Comparison of ENCODE assay signal across 7 cellular contexts in the genomic region with DNA sequence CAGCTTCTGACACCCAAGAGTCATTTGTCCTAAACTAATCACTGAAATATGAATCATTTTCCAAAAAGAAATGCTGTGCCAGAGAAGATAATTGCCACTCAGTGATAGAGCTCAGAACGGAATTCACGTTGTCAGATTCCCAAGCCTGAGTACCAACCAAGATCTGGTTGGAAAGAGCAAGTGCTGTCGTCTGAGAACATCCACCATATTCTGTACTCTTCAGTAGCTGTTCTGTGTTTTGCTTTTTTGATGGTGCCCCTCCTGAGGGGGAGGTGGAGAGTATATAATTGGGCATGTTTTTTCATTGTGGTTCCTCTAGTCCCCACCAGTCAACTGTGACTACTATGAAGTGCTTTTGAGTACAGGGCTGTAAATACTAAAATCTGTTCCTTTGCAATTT. TPM values are rescaled to one million over a fixed set of nuclear protein-coding genes. Genes with fewer than 3 reads are reported as not detected.
DNase-seq lines count a peak whose midpoint lies in the region; ATAC-seq and TF ChIP-seq lines count a peak whose summit lies in the region.

No MANE protein-coding gene starts in this region.

- H3K79me2 ChIP-seq in HCT116 (ENCODE audit: insufficient read depth, low read length) (peaks cover 10% of the 10 kb centered on the region; the same call in 1 of the 2 replicates), mesendoderm (ENCODE audit: control insufficient read depth, insufficient read depth, low read length) (no peaks in the 10 kb centered on the region)

- H3K79me1 ChIP-seq in mesendoderm (ENCODE audit: low read length), result peaks cover 2% of the 10 kb centered on the region

- no peak overlapping the region for H2BK5ac ChIP-seq in mesendoderm (ENCODE audit: low read length)

- H3K4ac ChIP-seq in mesendoderm (ENCODE audit: low read depth, low read length), result no peak overlapping the region

- H3K9me3 ChIP-seq in HCT116 (ENCODE audit: control insufficient read depth in 1 of 2, insufficient read depth in 1 of 2, low read depth in 1 of 2, low read length in 2 of 2) (no peaks in the 10 kb centered on the region), RWPE2 (ENCODE audit: severe bottlenecking) (no peaks in the 10 kb centered on the region), esophagus muscularis mucosa (no peaks in the 10 kb centered on the region)

- CTCF ChIA-PET in HCT116 (lab: Charles Lee), result interaction anchor here (0.9 to 2.1 kb wide), 5 partner anchors 9 to 275 kb away, joined by 3 to 10 read pairs (median 5); a partner anchor contains a TSS

- H3K18ac ChIP-seq in mesendoderm (ENCODE audit: low read length), result no peak overlapping the region

- H3K4me1 ChIP-seq in HCT116 (ENCODE audit: control insufficient read depth in 1 of 2, insufficient read depth in 2 of 2, low read length in 2 of 2) (peaks cover 13 to 25% of the 10 kb centered on the region in 2 experiments; a peak in 3 of 4 replicates), RWPE2 (ENCODE audit: insufficient read depth, poor library complexity, severe bottlenecking) (peaks cover 2% of the 10 kb centered on the region), esophagus muscularis mucosa (peaks cover 9 to 39% (median 26%) of the 10 kb centered on the region in 4 donors), mesendoderm (ENCODE audit: control insufficient read depth, low read depth, low read length) (peaks cover 2% of the 10 kb centered on the region)

- no peak for TF ChIP-seq EP300 in esophagus muscularis mucosa (IDR thresholded peaks at IDR 0.05)

- TF ChIP-seq POLR2A in HCT116 (IDR thresholded peaks at IDR 0.05; ENCODE audit: borderline replicate concordance, extremely low read depth, insufficient read depth, insufficient read length) (no peak), esophagus muscularis mucosa (IDR thresholded peaks at IDR 0.05; ENCODE audit: low read depth) (no peak)

- H2BK15ac ChIP-seq in mesendoderm (replicated peaks; ENCODE audit: low read depth), result no peak overlapping the region

- intact Hi-C loops in HCT116 (cut with micrococcal nuclease), result no loop called here
- intact Hi-C loops in esophagus muscularis mucosa (cut with DNase I), result no loop called here

- no peak overlapping the region for H2BK120ac ChIP-seq in mesendoderm (ENCODE audit: low read depth, low read length)

- H4K5ac ChIP-seq in mesendoderm (ENCODE audit: low read length), result no peak overlapping the region

- RAD21 ChIA-PET in HCT116 (lab: Charles Lee; ENCODE audit: low non-redundant PET in 1 of 2, low total read pairs in 2 of 2, uncharacterized antibody in 2 of 2, unreplicated experiment in 2 of 2), result no interaction called here

- H4K20me1 ChIP-seq in HCT116 (ENCODE audit: insufficient read depth), result no peaks in the 10 kb centered on the region

- H3K23ac ChIP-seq in mesendoderm (ENCODE audit: low read length), result no peak overlapping the region

- ATAC-seq in HCT116 (no peak), RWPE2 (ENCODE audit: low read depth) (peak; percentile 32), GM21619 (IDR thresholded peaks at IDR 0.05; ENCODE audit: unreplicated experiment) (no peak)

- H3K27me3 ChIP-seq in HCT116 (ENCODE audit: insufficient read depth, low read length), result no peaks in the 10 kb centered on the region
- H3K27me3 ChIP-seq in RWPE2 (ENCODE audit: insufficient read depth, poor library complexity, severe bottlenecking), result no peaks in the 10 kb centered on the region
- H3K27me3 ChIP-seq in esophagus muscularis mucosa, result no peaks in the 10 kb centered on the region
- H3K27me3 ChIP-seq in mesendoderm (ENCODE audit: insufficient read depth, low read length, poor library complexity), result no peaks in the 10 kb centered on the region

- H2AFZ ChIP-seq in HCT116 (ENCODE audit: low read depth, low read length, poor library complexity, severe bottlenecking), result no peak overlapping the region

- no peak overlapping the region for H3K27ac ChIP-seq in HCT116 (ENCODE audit: low read depth, low read length)
- peak overlapping the region; percentile 38 for H3K27ac ChIP-seq in RWPE2 (ENCODE audit: poor library complexity, severe bottlenecking)
- H3K27ac ChIP-seq in esophagus muscularis mucosa (replicated peaks in 1 of 4), result peak overlapping the region; percentile 53 to 71 (median 68)
- no peak overlapping the region for H3K27ac ChIP-seq in mesendoderm (ENCODE audit: low read depth, low read length)

- H4K8ac ChIP-seq in mesendoderm (ENCODE audit: low read depth, low read length), result no peak overlapping the region

- no peak for DNase-seq in HCT116 (ENCODE audit: low read depth, low spot score)
- no peak for DNase-seq in RWPE2 (ENCODE audit: low spot score)
- DNase-seq in esophagus muscularis mucosa (ENCODE audit: extremely low spot score), result no peak
- DNase-seq in skeletal muscle cell (ENCODE audit: low read depth), result no peak
- no peak for DNase-seq in mesendoderm
- no peak for DNase-seq in pons (ENCODE audit: low spot score)

- POLR2A ChIA-PET in HCT116 (lab: Charles Lee), result interaction anchor here (1.2 kb wide), 2 partner anchors 10 to 30 kb away, joined by 3 read pairs; no protein-coding TSS in a partner anchor

- no peaks in the 10 kb centered on the region for H3K9me2 ChIP-seq in HCT116 (ENCODE audit: insufficient read depth)

- TF ChIP-seq RAD21 in HCT116 (IDR thresholded peaks at IDR 0.05; ENCODE audit: low read depth), result no peak

- H3K4me3 ChIP-seq in HCT116 (replicated peaks in 1 of 2; ENCODE audit: low read depth in 1 of 2, low read length in 2 of 2) (no peak overlapping the region), RWPE2 (ENCODE audit: severe bottlenecking) (peak overlapping the region; percentile 21), esophagus muscularis mucosa (peak overlapping the region; percentile 42 to 51 (median 46)), skeletal muscle cell (ENCODE audit: low read depth, low read length) (peak overlapping the region; percentile 37), mesendoderm (ENCODE audit: low read length) (no peak overlapping the region)

- no peak overlapping the region for H2AK5ac ChIP-seq in mesendoderm (ENCODE audit: low read length)

- no peak overlapping the region for H3K56ac ChIP-seq in mesendoderm (ENCODE audit: low read length)

- TF ChIP-seq CTCF in HCT116 (IDR thresholded peaks at IDR 0.05 in 2 of 3, conservative IDR thresholded peaks at IDR 0.05 in 1 of 3; ENCODE audit: borderline replicate concordance in 1 of 3, insufficient read depth in 1 of 3, low read depth in 2 of 3, low read length in 2 of 3) (no peak), RWPE2 (IDR thresholded peaks at IDR 0.05; ENCODE audit: poor library complexity, severe bottlenecking) (no peak), esophagus muscularis mucosa (IDR thresholded peaks at IDR 0.05) (no peak)

- BruUV-seq in HCT116 (replicated peaks; lab: Mats Ljungman, UMichigan), result no TSS peak

- no peaks in the 10 kb centered on the region for H3K36me3 ChIP-seq in HCT116 (ENCODE audit: control insufficient read depth in 1 of 2, insufficient read depth in 2 of 2, low read length in 2 of 2)
- no peaks in the 10 kb centered on the region for H3K36me3 ChIP-seq in RWPE2 (ENCODE audit: low read depth)
- H3K36me3 ChIP-seq in esophagus muscularis mucosa, result no peaks in the 10 kb centered on the region
- no peaks in the 10 kb centered on the region for H3K36me3 ChIP-seq in mesendoderm (ENCODE audit: control insufficient read depth, insufficient read depth, low read length)

- 13% methylated on average over 3 of the region's 3 CpGs for WGBS in esophagus muscularis mucosa
- no CpG with 5 or more reads among the region's 3 CpGs for WGBS in mesendoderm (ENCODE audit: extremely low coverage, insufficient coverage, low lambda C conversion rate)

- H3K9ac ChIP-seq in HCT116 (ENCODE audit: low read length) (no peak overlapping the region), mesendoderm (ENCODE audit: low read length) (no peak overlapping the region)

- H3K4me2 ChIP-seq in HCT116 (ENCODE audit: low read length) (peak overlapping the region; percentile 34), mesendoderm (ENCODE audit: low read length) (no peak overlapping the region)

TF ChIP-seq in HCT116, 20 proteins besides CTCF, POLR2A, EP300 and RAD21:
- no peak for TF ChIP-seq FOSL1 (IDR thresholded peaks at IDR 0.05; ENCODE audit: low read depth)
- no peak for TF ChIP-seq JUND (IDR thresholded peaks at IDR 0.05)
- TF ChIP-seq YY1 (IDR thresholded peaks at IDR 0.05; ENCODE audit: extremely low read depth, insufficient replicate concordance, low read depth, low read length), result no peak
- no peak for TF ChIP-seq ZNF274 (IDR thresholded peaks at IDR 0.05; ENCODE audit: low read depth, low read length)
- no peak for TF ChIP-seq EZH2phosphoT487 (IDR thresholded peaks at IDR 0.05; ENCODE audit: borderline replicate concordance)
- no peak for TF ChIP-seq SP1 (IDR thresholded peaks at IDR 0.05; ENCODE audit: low read depth)
- no peak for TF ChIP-seq ELF1 (IDR thresholded peaks at IDR 0.05; ENCODE audit: borderline replicate concordance, low read depth)
- TF ChIP-seq CEBPB (IDR thresholded peaks at IDR 0.05; ENCODE audit: low read depth), result no peak
- no peak for TF ChIP-seq SIN3A (IDR thresholded peaks at IDR 0.05; ENCODE audit: low read depth)
- TF ChIP-seq, protein P1, sequence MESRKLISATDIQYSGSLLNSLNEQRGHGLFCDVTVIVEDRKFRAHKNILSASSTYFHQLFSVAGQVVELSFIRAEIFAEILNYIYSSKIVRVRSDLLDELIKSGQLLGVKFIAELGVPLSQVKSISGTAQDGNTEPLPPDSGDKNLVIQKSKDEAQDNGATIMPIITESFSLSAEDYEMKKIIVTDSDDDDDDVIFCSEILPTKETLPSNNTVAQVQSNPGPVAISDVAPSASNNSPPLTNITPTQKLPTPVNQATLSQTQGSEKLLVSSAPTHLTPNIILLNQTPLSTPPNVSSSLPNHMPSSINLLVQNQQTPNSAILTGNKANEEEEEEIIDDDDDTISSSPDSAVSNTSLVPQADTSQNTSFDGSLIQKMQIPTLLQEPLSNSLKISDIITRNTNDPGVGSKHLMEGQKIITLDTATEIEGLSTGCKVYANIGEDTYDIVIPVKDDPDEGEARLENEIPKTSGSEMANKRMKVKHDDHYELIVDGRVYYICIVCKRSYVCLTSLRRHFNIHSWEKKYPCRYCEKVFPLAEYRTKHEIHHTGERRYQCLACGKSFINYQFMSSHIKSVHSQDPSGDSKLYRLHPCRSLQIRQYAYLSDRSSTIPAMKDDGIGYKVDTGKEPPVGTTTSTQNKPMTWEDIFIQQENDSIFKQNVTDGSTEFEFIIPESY (IDR thresholded peaks at IDR 0.05; ENCODE audit: extremely low read depth, insufficient replicate concordance, low read length), result no peak
- TF ChIP-seq SRF (IDR thresholded peaks at IDR 0.05; ENCODE audit: low read depth), result no peak
- no peak for TF ChIP-seq EGR1 (IDR thresholded peaks at IDR 0.05; ENCODE audit: low read depth)
TF ChIP-seq in HCT116: peak in this region for 0.

RNA-seq across cellular contexts. Expression of a gene that starts 13.2 kb away (rescaled TPM):
- total RNA-seq in HCT116 (2021; ENCODE audit: unreplicated experiment), result 32.9 TPM
- polyA plus RNA-seq in HCT116 (2012), result 9.0 and 9.6 TPM in 2 replicates
- total RNA-seq in esophagus muscularis mucosa, result 10 to 100 TPM; 30.5 to 51.9 (median 33.2) TPM
- polyA plus RNA-seq in mesendoderm (2013, experiment 1 of 2), result 20.6 TPM
- polyA plus RNA-seq in mesendoderm (2013, experiment 2 of 2), result 20.0 TPM

RNA-seq across cellular contexts. Expression of a gene that starts 46.6 kb away (rescaled TPM):
- total RNA-seq in HCT116 (2021; ENCODE audit: unreplicated experiment) (33.7 TPM), esophagus muscularis mucosa (10 to 100 TPM; 19.9 to 31.3 (median 21.8) TPM)
- 28.3 and 30.6 TPM in 2 replicates for polyA plus RNA-seq in HCT116 (2012)
- polyA plus RNA-seq in mesendoderm (2013, experiment 1 of 2), result 73.6 TPM
- 72.9 TPM for polyA plus RNA-seq in mesendoderm (2013, experiment 2 of 2)

Comparison
In these comparisons a context has a peak if more than half of its experiments do, and no peak if none do; other contexts are left out.
1. H3K27ac ChIP-seq: peak in RWPE2 (single experiment) and esophagus muscularis mucosa (4 of 4); none in HCT116 (single experiment) and mesendoderm (single experiment).
2. H3K4me3 ChIP-seq: peak in RWPE2 (single experiment), esophagus muscularis mucosa (4 of 4) and skeletal muscle cell (single experiment); none in HCT116 (0 of 2) and mesendoderm (single experiment).